In the genomic region with DNA sequence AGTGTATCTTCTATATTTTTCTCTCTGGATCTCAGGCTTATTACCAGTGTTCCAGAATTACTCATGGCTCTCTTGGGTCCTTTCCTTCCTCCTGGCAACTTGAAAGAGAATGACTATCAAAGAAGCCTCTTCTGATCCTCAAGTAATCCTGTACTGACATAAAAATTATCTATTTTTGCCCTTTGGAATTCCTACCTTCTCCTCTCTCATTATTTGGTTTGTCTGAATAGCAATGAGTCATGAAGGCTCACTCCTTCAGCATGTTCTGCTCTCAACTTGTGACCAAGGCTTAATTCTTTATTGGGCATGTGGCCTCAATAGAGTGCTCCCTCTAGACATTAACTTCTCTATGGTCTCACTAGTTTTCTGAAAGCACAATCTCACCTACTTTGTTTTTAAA, we compare ENCODE assay signal across 22 cellular contexts.
A peak's percentile ranks its signal among the peaks of the same experiment; 100 is the strongest.
DNase-seq lines count a peak whose midpoint lies in the region; ATAC-seq, FAIRE-seq and TF ChIP-seq lines count a peak whose summit lies in the region.
"Had no signal": no experiment of that assay in that cellular context is flagged by ENCODE, and none has a peak within 500 bp of the region (broad histone marks: within the 10 kb centered on the region; RNA-seq: fewer than 3 reads in every experiment).

No MANE protein-coding gene starts in this region.

- no peaks in the 10 kb centered on the region for H3K36me3 ChIP-seq in bronchial epithelial cell (ENCODE audit: control insufficient read depth, insufficient read depth, low read length)
- no peaks in the 10 kb centered on the region for H3K36me3 ChIP-seq in mesenchymal stem cell (ENCODE audit: control insufficient read depth in 1 of 2, insufficient read depth in 2 of 2, low read depth in 1 of 2, low read length in 2 of 2)
- H3K36me3 ChIP-seq: neutrophil had no signal

- no peaks in the 10 kb centered on the region for H3K27me3 ChIP-seq in bronchial epithelial cell (ENCODE audit: control insufficient read depth, insufficient read depth, low read length)
- H3K27me3 ChIP-seq in mesenchymal stem cell (ENCODE audit: control insufficient read depth in 1 of 2, insufficient read depth in 1 of 2, low read length in 2 of 2): no peaks in the 10 kb centered on the region
- H3K27me3 ChIP-seq: neutrophil had no signal

- H2BK15ac ChIP-seq in mesenchymal stem cell (ENCODE audit: low read depth, poor library complexity, severe bottlenecking): no peak overlapping the region

- no peaks in the 10 kb centered on the region for H3K36me3 Mint-ChIP-seq in HFFc6 (ENCODE audit: low read depth)
- H3K36me3 Mint-ChIP-seq: CD4-positive, CD25-positive, alpha-beta regulatory T cell had no signal

- H2BK5ac ChIP-seq in mesenchymal stem cell (ENCODE audit: low read depth, low read length, poor library complexity, severe bottlenecking): no peak overlapping the region

- H3K9ac ChIP-seq in mesenchymal stem cell (ENCODE audit: low read length): no peak overlapping the region
- H3K9ac ChIP-seq: KMS-11 had no signal

- H3K27me3 Mint-ChIP-seq in HFFc6 (ENCODE audit: insufficient read depth): 0 out of 2 replicates have a peak, but pooled peaks cover 1% of the 10 kb centered on the region

- H3K4me3 ChIP-seq in bronchial epithelial cell (ENCODE audit: low read depth, low read length) (no peak overlapping the region), mesenchymal stem cell (ENCODE audit: insufficient read depth in 1 of 2, low read depth in 1 of 2, low read length in 2 of 2) (no peak overlapping the region)

- no peak for FAIRE-seq in bronchial epithelial cell (lab: Jason Lieb, UNC)

- no peak overlapping the region for H3K4me2 ChIP-seq in mesenchymal stem cell (ENCODE audit: low read length, poor library complexity, severe bottlenecking)
- H3K4me2 ChIP-seq: KMS-11 had no signal

- ATAC-seq in GM19351 (IDR thresholded peaks at IDR 0.05; ENCODE audit: unreplicated experiment): no peak
- ATAC-seq in GM18519 (IDR thresholded peaks at IDR 0.05; ENCODE audit: low FRiP score, unreplicated experiment): no peak
- ATAC-seq: activated CD4-positive, CD25-positive, alpha-beta regulatory T cell treated with anti-CD3 and anti-CD28 coated beads, Interleukin-2, amount 50 U/mL, for 24 hours; effector memory CD8-positive, alpha-beta T cell; left cardiac atrium; sciatic nerve; stimulated activated naive CD8-positive, alpha-beta T cell treated with anti-CD3 and anti-CD28 coated beads, Interleukin-15, amount 100 ng/mL, for 72 hours had no signal

- no peak overlapping the region for H3K4me3 Mint-ChIP-seq in HFFc6
- H3K4me3 Mint-ChIP-seq: CD4-positive, CD25-positive, alpha-beta regulatory T cell; effector memory CD8-positive, alpha-beta T cell; stimulated activated naive CD8-positive, alpha-beta T cell treated with anti-CD3 and anti-CD28 coated beads, Interleukin-15, amount 100 ng/mL, for 72 hours had no signal

- no peak overlapping the region for H2BK120ac ChIP-seq in mesenchymal stem cell (ENCODE audit: low read depth, low read length)

- DNase-seq in AG08395 (ENCODE audit: low spot score) (peak; percentile 53), HFFc6 (peak; percentile 43), bronchial epithelial cell (ENCODE audit: low read depth) (peak; percentile 44), mesenchymal stem cell (peak; percentile 32), NCI-H2081 treated with DMSO at 0.1 percent for 48 hours (lab: John Stamatoyannopoulos, UW) (no peak), midbrain (lab: John Stamatoyannopoulos, UW) (no peak)
- DNase-seq: CD4-positive, CD25-positive, alpha-beta regulatory T cell; central memory CD4-positive, alpha-beta T cell; DMS79 treated with DMSO at 0.1 percent for 48 hours; effector memory CD8-positive, alpha-beta T cell; left cardiac atrium; NCI-H1092 treated with DMSO at 0.1 percent for 48 hours; stimulated activated CD4-positive, alpha-beta T cell treated with anti-CD3 and anti-CD28 coated beads, Interleukin-1b, Interleukin-23, amount 100 ng/mL, for 48 hours; stimulated activated naive CD8-positive, alpha-beta T cell treated with anti-CD3 and anti-CD28 coated beads, Interleukin-15, amount 100 ng/mL, for 72 hours; T-helper 9 cell; trophoblast cell had no signal

- peaks cover 26% of the 10 kb centered on the region for H3K4me1 Mint-ChIP-seq in HFFc6 (ENCODE audit: low read depth)
- H3K4me1 Mint-ChIP-seq: CD4-positive, CD25-positive, alpha-beta regulatory T cell; stimulated activated naive CD8-positive, alpha-beta T cell treated with anti-CD3 and anti-CD28 coated beads, Interleukin-15, amount 100 ng/mL, for 72 hours had no signal

- H4K8ac ChIP-seq in mesenchymal stem cell (ENCODE audit: low read length): no peak overlapping the region

- H3K14ac ChIP-seq in mesenchymal stem cell (ENCODE audit: low read length in 2 of 2): no peak overlapping the region

- H3K23ac ChIP-seq in mesenchymal stem cell (ENCODE audit: low read length in 2 of 2): no peak overlapping the region

- no peaks in the 10 kb centered on the region for H3K9me3 ChIP-seq in mesenchymal stem cell (ENCODE audit: control insufficient read depth, low read length)
- H3K9me3 ChIP-seq: neutrophil had no signal

- H2BK12ac ChIP-seq in mesenchymal stem cell (ENCODE audit: low read length in 2 of 2): no peak overlapping the region

- H3K4me1 ChIP-seq in mesenchymal stem cell (ENCODE audit: control insufficient read depth, insufficient read depth, low read depth, low read length): no peaks in the 10 kb centered on the region

- no peak overlapping the region for H2AFZ ChIP-seq in mesenchymal stem cell (ENCODE audit: low read depth, low read length)

- no peak overlapping the region for H3K18ac ChIP-seq in mesenchymal stem cell (ENCODE audit: low read depth in 1 of 2, low read length in 2 of 2)

- H4K91ac ChIP-seq in mesenchymal stem cell (ENCODE audit: low read length): no peak overlapping the region

- H3K27ac Mint-ChIP-seq in HFFc6: peak overlapping the region; percentile 0; the same call in 1 of the 2 replicates
- H3K27ac Mint-ChIP-seq: CD4-positive, CD25-positive, alpha-beta regulatory T cell; effector memory CD8-positive, alpha-beta T cell; stimulated activated naive CD8-positive, alpha-beta T cell treated with anti-CD3 and anti-CD28 coated beads, Interleukin-15, amount 100 ng/mL, for 72 hours had no signal

- no peaks in the 10 kb centered on the region for H3K9me3 Mint-ChIP-seq in HFFc6
- H3K9me3 Mint-ChIP-seq: CD4-positive, CD25-positive, alpha-beta regulatory T cell; effector memory CD8-positive, alpha-beta T cell; stimulated activated naive CD8-positive, alpha-beta T cell treated with anti-CD3 and anti-CD28 coated beads, Interleukin-15, amount 100 ng/mL, for 72 hours had no signal

- TF ChIP-seq CTCF in HFFc6 (IDR thresholded peaks at IDR 0.05) (no peak), bronchial epithelial cell (IDR thresholded peaks at IDR 0.05; ENCODE audit: insufficient read depth, low read length, severe bottlenecking) (no peak)

- no peak overlapping the region for H3K4ac ChIP-seq in mesenchymal stem cell (ENCODE audit: low read depth in 1 of 2, low read length in 2 of 2)

- H3K79me1 ChIP-seq in mesenchymal stem cell (replicated peaks; ENCODE audit: low read length, poor library complexity, severe bottlenecking): no peaks in the 10 kb centered on the region

- H3K27ac ChIP-seq in mesenchymal stem cell (ENCODE audit: low read length, poor library complexity, severe bottlenecking): no peak overlapping the region
- H3K27ac ChIP-seq: KMS-11, neutrophil had no signal

- no peak overlapping the region for H2AK5ac ChIP-seq in mesenchymal stem cell (ENCODE audit: low read length, severe bottlenecking)

Comparison
In these comparisons a context has a peak if more than half of its experiments do, and no peak if none do; other contexts are left out.
1. DNase-seq: peak in AG08395 (single experiment), HFFc6 (single experiment), bronchial epithelial cell (single experiment) and mesenchymal stem cell (single experiment); none in NCI-H2081 treated with DMSO at 0.1 percent for 48 hours (single experiment) and midbrain (single experiment).